In the genomic region with DNA sequence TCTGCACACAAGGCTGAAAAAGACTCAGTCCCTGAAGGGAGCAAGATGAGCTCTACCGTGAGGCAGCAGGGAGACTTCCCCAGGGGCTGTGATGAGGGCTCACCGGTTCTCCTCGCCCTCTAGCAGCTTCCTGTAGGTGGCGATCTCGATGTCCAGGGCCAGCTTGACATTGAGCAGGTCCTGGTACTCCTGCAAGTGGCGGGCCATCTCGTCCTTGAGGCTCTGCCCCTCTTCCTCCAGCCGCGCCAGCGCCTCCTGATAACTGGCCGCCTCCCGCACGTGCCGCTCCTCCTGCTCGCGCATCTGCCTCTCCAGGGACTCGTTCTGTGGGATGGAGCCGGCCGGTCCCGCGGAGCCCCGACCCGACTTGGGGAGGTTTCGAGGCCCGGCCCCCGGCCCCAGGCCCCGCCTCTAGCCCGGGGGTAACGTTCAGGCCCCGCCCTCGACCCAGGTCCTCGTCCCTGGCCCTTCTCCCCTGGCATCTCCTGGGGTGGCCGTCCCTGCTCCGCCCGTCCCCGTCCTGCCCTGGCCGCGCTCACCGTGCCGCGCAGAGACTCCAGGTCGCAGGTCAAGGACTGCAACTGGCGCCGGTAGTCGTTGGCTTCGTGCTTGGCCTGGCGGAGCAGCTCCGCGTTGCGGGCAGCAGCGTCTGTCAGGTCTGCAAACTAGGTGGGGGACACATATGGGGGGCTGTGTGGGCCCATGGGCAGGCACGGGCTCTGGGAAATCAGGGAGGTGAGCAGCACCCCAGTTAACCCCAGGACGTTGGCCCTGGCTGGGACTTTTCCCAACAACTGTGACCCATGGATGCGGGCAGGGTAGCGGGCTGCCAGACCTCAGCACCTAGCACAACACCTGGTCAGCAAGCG, we compare ENCODE assay signal across 8 cellular contexts. TPM values are rescaled to one million over a fixed set of nuclear protein-coding genes. Genes with fewer than 3 reads are reported as not detected.
DNase-seq lines count a peak whose midpoint lies in the region; ATAC-seq and TF ChIP-seq lines count a peak whose summit lies in the region.

No MANE protein-coding gene starts in this region.

- H3K27me3 ChIP-seq in Panc1 (ENCODE audit: control insufficient read depth, insufficient read depth, low read length) (no peaks in the 10 kb centered on the region), left ventricle myocardium inferior (ENCODE audit: low read depth) (peaks cover 49% of the 10 kb centered on the region)

- no peak overlapping the region for H3K27ac ChIP-seq in Panc1 (ENCODE audit: low read length)
- peak overlapping the region; percentile 58 for H3K27ac ChIP-seq in left ventricle myocardium inferior (replicated peaks)

- intact Hi-C loops in Panc1 (cut with micrococcal nuclease; ENCODE audit: unreplicated experiment) (no loop called here), left ventricle myocardium inferior (cut with micrococcal nuclease) (no loop called here)

- peaks cover 13% of the 10 kb centered on the region for H3K27me3 Mint-ChIP-seq in activated naive CD4-positive, alpha-beta T cell treated with anti-CD3 and anti-CD28 coated beads, Interleukin-2, amount 50 U/mL, for 24 hours

- no TSS peak for BruUV-seq in Panc1 (replicated peaks; lab: Mats Ljungman, UMichigan)

- in situ Hi-C loops in Panc1 (cut with HindIII; ENCODE audit: low pct_unique_long_range_greater_than_20kb, low sequenced_read_pairs) = no loop called here

- H3K4me3 Mint-ChIP-seq in activated naive CD4-positive, alpha-beta T cell treated with anti-CD3 and anti-CD28 coated beads, Interleukin-2, amount 50 U/mL, for 24 hours = peak overlapping the region; percentile 65

- TF ChIP-seq CTCF in GM12865 (IDR thresholded peaks at IDR 0.05; ENCODE audit: insufficient read depth, low read depth, low read length, missing control alignments) = peak; percentile 53
- TF ChIP-seq CTCF in Panc1 (IDR thresholded peaks at IDR 0.05) = peak; percentile 28
- peak; percentile 67 for TF ChIP-seq CTCF in left ventricle myocardium inferior (IDR thresholded peaks at IDR 0.05; ENCODE audit: borderline replicate concordance)

- H3K4me1 Mint-ChIP-seq in activated naive CD4-positive, alpha-beta T cell treated with anti-CD3 and anti-CD28 coated beads, Interleukin-2, amount 50 U/mL, for 24 hours = peaks cover 16% of the 10 kb centered on the region

- no peaks in the 10 kb centered on the region for H3K36me3 ChIP-seq in Panc1 (ENCODE audit: control insufficient read depth, insufficient read depth, low read length)
- no peaks in the 10 kb centered on the region for H3K36me3 ChIP-seq in left ventricle myocardium inferior

- H3K27ac Mint-ChIP-seq in activated naive CD4-positive, alpha-beta T cell treated with anti-CD3 and anti-CD28 coated beads, Interleukin-2, amount 50 U/mL, for 24 hours = no peak overlapping the region

- H3K4me3 ChIP-seq in GM12865 (ENCODE audit: low read depth, low read length) (no peak overlapping the region), Panc1 (ENCODE audit: low read depth in 2 of 2, low read length in 2 of 2) (no peak overlapping the region), left ventricle myocardium inferior (peak overlapping the region; percentile 59)

- ATAC-seq in Panc1 (peak; percentile 78), GM21786 (IDR thresholded peaks at IDR 0.05; ENCODE audit: unreplicated experiment) (no peak), GM19395 (IDR thresholded peaks at IDR 0.05; ENCODE audit: unreplicated experiment) (no peak)

- DNase-seq in 8988T (peak; percentile 84), GM12865 (ENCODE audit: low read depth) (peak; percentile 57), Panc1 (ENCODE audit: low read depth, low spot score) (no peak), left ventricle myocardium inferior (peak; percentile 58), renal cortical epithelial cell (ENCODE audit: low read depth) (peak; percentile 40)

- H3K36me3 Mint-ChIP-seq in activated naive CD4-positive, alpha-beta T cell treated with anti-CD3 and anti-CD28 coated beads, Interleukin-2, amount 50 U/mL, for 24 hours = no peaks in the 10 kb centered on the region

- no peaks in the 10 kb centered on the region for H3K9me3 Mint-ChIP-seq in activated naive CD4-positive, alpha-beta T cell treated with anti-CD3 and anti-CD28 coated beads, Interleukin-2, amount 50 U/mL, for 24 hours

- CTCF ChIA-PET in Panc1 (lab: Charles Lee) = interaction anchor here (0.6 to 1.0 kb wide), 2 partner anchors 18 to 57 kb away, joined by 3 to 6 read pairs; partner anchors contain the start of gene C1QL1

- H3K4me1 ChIP-seq in Panc1 (ENCODE audit: control insufficient read depth, insufficient read depth, low read length) (no peaks in the 10 kb centered on the region), left ventricle myocardium inferior (peaks cover 21% of the 10 kb centered on the region)

- POLR2A ChIA-PET in Panc1 (lab: Charles Lee) = no interaction called here

- H3K9me3 ChIP-seq in Panc1 (ENCODE audit: control insufficient read depth, insufficient read depth, low read depth, low read length) = no peaks in the 10 kb centered on the region
- H3K9me3 ChIP-seq in left ventricle myocardium inferior (replicated peaks) = no peaks in the 10 kb centered on the region

RNA-seq across cellular contexts. Expression of gene GFAP, which starts 3.9 kb away (rescaled TPM):
- total RNA-seq in Panc1 (2021; ENCODE audit: unreplicated experiment) = not detected
- polyA plus RNA-seq in Panc1 (2012; ENCODE audit: insufficient read length) = 0.79 TPM
- total RNA-seq in left ventricle myocardium inferior = 4.1 TPM
- 1.2 and 8.2 TPM in 2 replicates for total RNA-seq in renal cortical epithelial cell

RNA-seq across cellular contexts. Expression of gene EFTUD2, which starts 12.1 kb away (rescaled TPM):
- total RNA-seq in Panc1 (2021; ENCODE audit: unreplicated experiment) (98.0 TPM), left ventricle myocardium inferior (62.0 TPM), renal cortical epithelial cell (108 and 276 TPM in 2 replicates)
- polyA plus RNA-seq in Panc1 (2012; ENCODE audit: insufficient read length) = 63.8 TPM

RNA-seq across cellular contexts. Expression of gene KIF18B, which starts 36.2 kb away (rescaled TPM):
- total RNA-seq in Panc1 (2021; ENCODE audit: unreplicated experiment) = 31.3 TPM
- polyA plus RNA-seq in Panc1 (2012; ENCODE audit: insufficient read length) = 12.2 TPM
- 0.49 TPM for total RNA-seq in left ventricle myocardium inferior
- 0.15 and 0.87 TPM in 2 replicates for total RNA-seq in renal cortical epithelial cell

RNA-seq across cellular contexts. Expression of gene C1QL1, which starts 56.7 kb away (rescaled TPM):
- total RNA-seq in Panc1 (2021; ENCODE audit: unreplicated experiment) (9.5 TPM), left ventricle myocardium inferior (0.74 TPM), renal cortical epithelial cell (0.35 and 0.45 TPM in 2 replicates)
- polyA plus RNA-seq in Panc1 (2012; ENCODE audit: insufficient read length) = 18.2 TPM

Comparison
In these comparisons a context has a peak if more than half of its experiments do, and no peak if none do; other contexts are left out.
1. RNA of gene KIF18B, which starts 36.2 kb away (total RNA-seq): 31.3 TPM in Panc1 (single experiment); 0.49 TPM in left ventricle myocardium inferior (single experiment) and 0.15 to 0.87 TPM in renal cortical epithelial cell; every median in the first group is over 10 times any median in the second.
2. Peak in every context shown above with its lines, with median percentiles within 50 percentile points of each other: CTCF ChIP-seq.